18 cellular contexts compared by ENCODE assay signal in the genomic region with DNA sequence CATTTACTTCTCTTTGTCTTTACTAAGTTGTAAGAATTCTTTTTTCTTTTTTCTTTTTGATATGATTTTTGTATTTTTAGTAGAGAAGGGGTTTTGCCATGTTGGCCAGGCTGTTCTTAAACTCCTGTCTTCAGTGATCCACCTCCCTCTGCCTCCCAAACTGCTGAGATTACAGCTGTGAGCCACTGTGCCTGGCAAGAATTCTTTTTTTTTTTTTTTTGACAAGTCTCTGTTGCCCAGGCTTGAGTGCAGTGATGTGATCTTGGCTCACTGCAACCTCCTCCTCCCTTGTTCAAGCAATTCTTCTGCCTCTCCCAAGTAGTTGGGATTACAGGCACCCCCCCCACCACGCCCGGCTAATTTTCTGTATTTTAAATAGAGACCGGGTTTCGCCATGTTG. TPM values are rescaled to one million over a fixed set of nuclear protein-coding genes. Genes with fewer than 3 reads are reported as not detected.
DNase-seq lines count a peak whose midpoint lies in the region; ATAC-seq, FAIRE-seq and TF ChIP-seq lines count a peak whose summit lies in the region.
"Had no signal": no experiment of that assay in that cellular context is flagged by ENCODE, and none has a peak within 500 bp of the region (broad histone marks: within the 10 kb centered on the region; RNA-seq: fewer than 3 reads in every experiment).

No MANE protein-coding gene starts in this region.

- TF ChIP-seq CTCF in neural crest cell (conservative IDR thresholded peaks at IDR 0.05), result no peak

- peaks cover 84% of the 10 kb centered on the region for H3K4me1 Mint-ChIP-seq in activated T-cell treated with anti-CD3 and anti-CD28 coated beads, Interleukin-2, amount 50 U/mL, for 72 hours (ENCODE audit: low read depth)
- peaks cover 69% of the 10 kb centered on the region for H3K4me1 Mint-ChIP-seq in activated naive CD8-positive, alpha-beta T cell (ENCODE audit: low read depth)
- peaks cover 40% of the 10 kb centered on the region for H3K4me1 Mint-ChIP-seq in neural crest cell

- ATAC-seq in activated T-cell treated with anti-CD3 and anti-CD28 coated beads, Interleukin-2, amount 50 U/mL, for 72 hours (replicated peaks in 1 of 2), result no peak
- no peak for ATAC-seq in HG03135 (IDR thresholded peaks at IDR 0.05; ENCODE audit: unreplicated experiment)
- no peak for ATAC-seq in GM18858 (IDR thresholded peaks at IDR 0.05; ENCODE audit: unreplicated experiment)
- ATAC-seq in HG03139 (IDR thresholded peaks at IDR 0.05; ENCODE audit: unreplicated experiment), result no peak

- H3K36me3 Mint-ChIP-seq in activated T-cell treated with anti-CD3 and anti-CD28 coated beads, Interleukin-2, amount 50 U/mL, for 72 hours (ENCODE audit: insufficient read depth in 2 of 2), result peaks cover 28 to 71% of the 10 kb centered on the region in 2 donors
- H3K36me3 Mint-ChIP-seq in activated naive CD8-positive, alpha-beta T cell, result peaks cover 27% of the 10 kb centered on the region
- H3K36me3 Mint-ChIP-seq in neural crest cell (ENCODE audit: low read depth), result peaks cover 59% of the 10 kb centered on the region

- H3K9me3 Mint-ChIP-seq in activated T-cell treated with anti-CD3 and anti-CD28 coated beads, Interleukin-2, amount 50 U/mL, for 72 hours, result no peaks in the 10 kb centered on the region
- H3K9me3 Mint-ChIP-seq in activated naive CD8-positive, alpha-beta T cell (ENCODE audit: low read depth), result no peaks in the 10 kb centered on the region
- H3K9me3 Mint-ChIP-seq in neural crest cell, result no peaks in the 10 kb centered on the region
- H3K9me3 Mint-ChIP-seq: CD4-positive, CD25-positive, alpha-beta regulatory T cell had no signal

- no peak for FAIRE-seq in GM12891 (lab: Jason Lieb, UNC)
- FAIRE-seq: G401.6 had no signal

- no peak overlapping the region for H3K4me3 Mint-ChIP-seq in activated T-cell treated with anti-CD3 and anti-CD28 coated beads, Interleukin-2, amount 50 U/mL, for 72 hours
- H3K4me3 Mint-ChIP-seq in activated naive CD8-positive, alpha-beta T cell, result peak overlapping the region; percentile 70
- H3K4me3 Mint-ChIP-seq in neural crest cell, result peak overlapping the region; percentile 57

- H3K27ac Mint-ChIP-seq in activated T-cell treated with anti-CD3 and anti-CD28 coated beads, Interleukin-2, amount 50 U/mL, for 72 hours, result peak overlapping the region; percentile 6
- H3K27ac Mint-ChIP-seq in activated naive CD8-positive, alpha-beta T cell, result peak overlapping the region; percentile 73
- H3K27ac Mint-ChIP-seq in neural crest cell (ENCODE audit: unreplicated experiment), result no peak overlapping the region

- H3K27me3 Mint-ChIP-seq in activated T-cell treated with anti-CD3 and anti-CD28 coated beads, Interleukin-2, amount 50 U/mL, for 72 hours (ENCODE audit: low read depth), result no peaks in the 10 kb centered on the region
- no peaks in the 10 kb centered on the region for H3K27me3 Mint-ChIP-seq in activated naive CD8-positive, alpha-beta T cell
- peaks cover 6% of the 10 kb centered on the region for H3K27me3 Mint-ChIP-seq in neural crest cell (ENCODE audit: low read depth)
- H3K27me3 Mint-ChIP-seq: CD4-positive, CD25-positive, alpha-beta regulatory T cell had no signal

- DNase-seq in activated T-cell treated with anti-CD3 and anti-CD28 coated beads, Interleukin-2, amount 50 U/mL, for 72 hours, result no peak
- DNase-seq in activated T-cell treated with anti-CD3 and anti-CD28 coated beads for 4 hours, result no peak
- DNase-seq in GM12891 (ENCODE audit: insufficient read length, low spot score), result no peak
- no peak for DNase-seq in neural crest cell (ENCODE audit: low read depth, low spot score)
- DNase-seq: AML-193; Calu3; CD4-positive, CD25-positive, alpha-beta regulatory T cell; DMS79; GM23248; MM.1S; NCI-H1105 treated with DMSO at 0.1 percent for 48 hours; NCI-H187 had no signal

- no peak for TF ChIP-seq POLR2A in GM12891 (IDR thresholded peaks at IDR 0.05; ENCODE audit: low read depth, low read length)

TF ChIP-seq in GM12891, 5 proteins besides CTCF, POLR2A, EP300 and RAD21:
- TF ChIP-seq POLR2AphosphoS5 (IDR thresholded peaks at IDR 0.05; ENCODE audit: low read depth, low read length) (0 out of 2 replicates have a peak, but pooled peaks have one; percentile 4), POU2F2 (IDR thresholded peaks at IDR 0.05; ENCODE audit: low read depth, low read length) (no peak)
TF ChIP-seq in GM12891: peak in this region for 1.

RNA-seq across cellular contexts. Expression of a gene that starts 9.9 kb away (rescaled TPM):
- 1,000 to 10,000 TPM; 2,044 to 2,227 TPM for total RNA-seq in activated T-cell treated with anti-CD3 and anti-CD28 coated beads, Interleukin-2, amount 50 U/mL, for 72 hours
- 4,411 TPM for polyA plus RNA-seq in GM12891 (2012; ENCODE audit: low read depth, missing spikeins)
- 2,514 and 2,574 TPM in 2 replicates for total RNA-seq in neural crest cell

RNA-seq across cellular contexts. Expression of a gene that starts 21.8 kb away (rescaled TPM):
- under 1 TPM; 0.12 to 0.17 TPM for total RNA-seq in activated T-cell treated with anti-CD3 and anti-CD28 coated beads, Interleukin-2, amount 50 U/mL, for 72 hours
- 0.17 TPM for polyA plus RNA-seq in GM12891 (2012; ENCODE audit: low read depth, missing spikeins)
- total RNA-seq in neural crest cell, result 2.4 TPM in 2 replicates
- total RNA-seq: GM23248, HepG2 had no signal
- polyA plus RNA-seq: HepG2 had no signal

Comparison
In these comparisons a context has a peak if more than half of its experiments do, and no peak if none do; other contexts are left out.
1. H3K4me3 Mint-ChIP-seq: peak in activated naive CD8-positive, alpha-beta T cell (single experiment) and neural crest cell (single experiment); none in activated T-cell treated with anti-CD3 and anti-CD28 coated beads, Interleukin-2, amount 50 U/mL, for 72 hours (0 of 2).